In the genomic region with DNA sequence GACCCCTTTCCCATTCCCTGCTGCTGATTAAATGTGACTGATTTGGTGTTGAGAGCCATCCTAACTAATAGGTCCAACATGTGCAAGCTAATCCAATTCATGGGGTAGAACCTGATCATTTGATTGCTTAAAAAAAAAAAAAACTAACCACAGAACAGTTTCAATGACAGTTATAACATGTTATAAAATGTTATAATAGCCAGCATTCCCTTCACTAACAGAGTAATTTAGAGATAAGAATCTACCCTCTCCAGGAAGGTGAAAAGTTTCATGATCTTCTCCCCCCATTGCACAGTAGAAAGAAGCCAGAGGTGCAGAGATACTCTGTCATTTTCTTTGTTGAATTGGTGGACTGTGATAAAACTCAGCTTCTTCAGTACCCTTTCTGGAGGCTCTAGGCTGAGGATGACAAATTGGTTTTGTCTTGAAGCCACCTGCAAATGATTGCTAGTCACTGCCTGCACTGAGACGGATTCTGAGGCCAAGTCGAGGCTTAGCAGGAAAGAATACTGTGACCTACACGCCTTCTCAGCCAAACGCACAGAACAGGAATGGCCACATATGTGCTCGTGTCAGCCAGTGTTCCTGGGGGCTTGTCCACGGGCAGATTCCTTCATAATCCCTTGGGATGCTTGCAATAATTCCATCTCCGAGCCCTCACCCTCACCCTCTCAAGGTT, we compare ENCODE assay signal across 20 cellular contexts.
"Had no signal": no experiment of that assay in that cellular context is flagged by ENCODE, and none has a peak within 500 bp of the region (broad histone marks: within the 10 kb centered on the region; RNA-seq: fewer than 3 reads in every experiment).

No MANE protein-coding gene starts in this region.

- ATAC-seq: body of pancreas; left lobe of liver; natural killer cell treated with Interleukin-12 subunit alpha and Interleukin-12 subunit beta and Interleukin-15 and Interleukin-18, amount 100 ng/mL, for 72 hours had no signal

- H3K27ac ChIP-seq: body of pancreas, epithelial cell of prostate, suprapubic skin, upper lobe of right lung had no signal

- DNase-seq: activated CD4-positive, alpha-beta T cell treated with anti-CD3 and anti-CD28 coated beads, Interleukin-2, amount 10 ng/mL, durations not matched to agents 7 days and 5 days; activated CD8-positive, alpha-beta memory T cell treated with anti-CD3 and anti-CD28 coated beads, Interleukin-2, amount 50 U/mL, for 48 hours; activated gamma-delta T cell treated with Interleukin-2 at 50 U/mL for 16 hours; activated naive CD8-positive, alpha-beta T cell treated with anti-CD3 and anti-CD28 coated beads for 36 hours; amygdala; body of pancreas; caudate nucleus; effector CD8-positive, alpha-beta T cell; islet precursor cell; retina; stimulated activated CD4-positive, alpha-beta T cell treated with anti-CD3 and anti-CD28 coated beads, Interleukin-15, amount 100 ng/mL, for 24 hours; stimulated activated CD4-positive, alpha-beta T cell treated with anti-CD3 and anti-CD28 coated beads, Interleukin-4, amount 100 ng/mL, for 4 hours; stimulated activated CD8-positive, alpha-beta memory T cell treated with anti-CD3 and anti-CD28 coated beads, Interleukin-4, amount 100 ng/mL, for 48 hours; stimulated activated naive CD4-positive, alpha-beta T cell treated with Interleukin-2 at 50 U/mL for 16 hours; SW 1271; upper lobe of right lung had no signal

- H3K9me3 ChIP-seq: body of pancreas, suprapubic skin, upper lobe of right lung had no signal

- H3K27me3 ChIP-seq: body of pancreas, suprapubic skin, upper lobe of right lung had no signal

- H3K4me3 ChIP-seq: body of pancreas, suprapubic skin, upper lobe of right lung had no signal

- H3K36me3 ChIP-seq: suprapubic skin, upper lobe of right lung had no signal
